1 cellular context compared by ENCODE assay signal in the genomic region with DNA sequence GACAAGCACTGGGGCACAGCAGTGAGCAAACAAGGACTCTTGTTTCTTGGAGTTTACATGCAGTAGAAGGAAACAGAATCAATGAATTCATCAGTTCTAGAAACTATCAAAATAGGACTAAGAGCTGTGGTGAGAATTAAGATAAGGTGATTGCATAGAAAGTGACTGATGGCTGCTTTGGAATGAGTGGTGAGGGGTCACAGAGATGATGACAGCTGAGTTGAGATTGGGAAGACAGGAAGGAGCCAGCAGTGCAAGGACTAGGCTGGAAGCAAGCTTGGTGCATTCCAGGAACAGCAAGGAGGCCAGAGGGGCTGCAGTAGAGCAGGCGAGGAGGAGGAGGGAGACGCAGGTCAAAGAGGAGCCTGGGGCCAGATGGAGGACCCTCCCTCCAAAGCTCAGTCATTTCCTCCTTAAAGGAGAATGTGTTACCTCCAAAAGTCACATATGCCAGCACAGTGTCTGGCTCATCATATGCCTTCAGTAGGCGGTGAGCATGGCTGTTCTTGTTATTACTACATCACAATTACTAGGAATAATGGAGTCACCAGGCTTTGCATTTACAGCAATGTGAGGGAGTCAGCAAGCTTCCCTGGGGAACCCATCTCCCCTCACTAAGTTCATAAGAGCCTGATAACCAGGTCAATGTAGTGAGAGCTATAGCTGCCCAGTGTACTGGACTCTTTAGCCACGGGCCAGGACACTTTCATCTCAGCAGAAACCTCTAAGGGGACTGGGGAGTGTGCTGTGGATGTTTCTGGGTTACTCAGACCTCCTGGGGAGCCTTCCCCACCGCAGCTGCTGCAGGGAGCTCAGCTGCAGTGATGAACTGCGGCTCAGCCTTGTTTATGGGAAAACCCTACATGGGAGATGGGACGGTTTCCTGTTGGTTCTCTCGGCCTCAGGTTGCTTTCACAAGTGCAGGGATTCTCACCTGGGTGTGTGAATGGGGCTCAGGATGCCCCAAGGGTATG.
A peak's percentile ranks its signal among the peaks of the same experiment; 100 is the strongest.
TF ChIP-seq lines count a peak whose summit lies in the region.

No MANE protein-coding gene starts in this region.

TF ChIP-seq in HepG2, 621 proteins besides CTCF, POLR2A, EP300 and RAD21 (continued from another document):
- TF ChIP-seq, protein P1, sequence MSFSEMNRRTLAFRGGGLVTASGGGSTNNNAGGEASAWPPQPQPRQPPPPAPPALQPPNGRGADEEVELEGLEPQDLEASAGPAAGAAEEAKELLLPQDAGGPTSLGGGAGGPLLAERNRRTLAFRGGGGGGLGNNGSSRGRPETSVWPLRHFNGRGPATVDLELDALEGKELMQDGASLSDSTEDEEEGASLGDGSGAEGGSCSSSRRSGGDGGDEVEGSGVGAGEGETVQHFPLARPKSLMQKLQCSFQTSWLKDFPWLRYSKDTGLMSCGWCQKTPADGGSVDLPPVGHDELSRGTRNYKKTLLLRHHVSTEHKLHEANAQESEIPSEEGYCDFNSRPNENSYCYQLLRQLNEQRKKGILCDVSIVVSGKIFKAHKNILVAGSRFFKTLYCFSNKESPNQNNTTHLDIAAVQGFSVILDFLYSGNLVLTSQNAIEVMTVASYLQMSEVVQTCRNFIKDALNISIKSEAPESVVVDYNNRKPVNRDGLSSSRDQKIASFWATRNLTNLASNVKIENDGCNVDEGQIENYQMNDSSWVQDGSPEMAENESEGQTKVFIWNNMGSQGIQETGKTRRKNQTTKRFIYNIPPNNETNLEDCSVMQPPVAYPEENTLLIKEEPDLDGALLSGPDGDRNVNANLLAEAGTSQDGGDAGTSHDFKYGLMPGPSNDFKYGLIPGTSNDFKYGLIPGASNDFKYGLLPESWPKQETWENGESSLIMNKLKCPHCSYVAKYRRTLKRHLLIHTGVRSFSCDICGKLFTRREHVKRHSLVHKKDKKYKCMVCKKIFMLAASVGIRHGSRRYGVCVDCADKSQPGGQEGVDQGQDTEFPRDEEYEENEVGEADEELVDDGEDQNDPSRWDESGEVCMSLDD (CRISPR knock-in tag; IDR thresholded peaks at IDR 0.05; ENCODE audit: borderline replicate concordance), result 0 out of 2 replicates have a peak, but pooled peaks have one; percentile 29
- TF ChIP-seq ZNF333 (CRISPR knock-in tag; IDR thresholded peaks at IDR 0.05; ENCODE audit: borderline replicate concordance), result peak; percentile 38; the same call in 1 of the 2 replicates
- TF ChIP-seq FOXA3 (CRISPR knock-in tag; IDR thresholded peaks at IDR 0.05), result no peak
- TF ChIP-seq, protein P2, sequence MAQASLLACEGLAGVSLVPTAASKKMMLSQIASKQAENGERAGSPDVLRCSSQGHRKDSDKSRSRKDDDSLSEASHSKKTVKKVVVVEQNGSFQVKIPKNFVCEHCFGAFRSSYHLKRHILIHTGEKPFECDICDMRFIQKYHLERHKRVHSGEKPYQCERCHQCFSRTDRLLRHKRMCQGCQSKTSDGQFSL (CRISPR knock-in tag; IDR thresholded peaks at IDR 0.05), result no peak
- TF ChIP-seq ZNF260 (CRISPR knock-in tag; IDR thresholded peaks at IDR 0.05; ENCODE audit: borderline replicate concordance, low read depth), result no peak
- no peak for TF ChIP-seq RFX5 (IDR thresholded peaks at IDR 0.05; ENCODE audit: low read depth, low read length)
- TF ChIP-seq, protein P3, sequence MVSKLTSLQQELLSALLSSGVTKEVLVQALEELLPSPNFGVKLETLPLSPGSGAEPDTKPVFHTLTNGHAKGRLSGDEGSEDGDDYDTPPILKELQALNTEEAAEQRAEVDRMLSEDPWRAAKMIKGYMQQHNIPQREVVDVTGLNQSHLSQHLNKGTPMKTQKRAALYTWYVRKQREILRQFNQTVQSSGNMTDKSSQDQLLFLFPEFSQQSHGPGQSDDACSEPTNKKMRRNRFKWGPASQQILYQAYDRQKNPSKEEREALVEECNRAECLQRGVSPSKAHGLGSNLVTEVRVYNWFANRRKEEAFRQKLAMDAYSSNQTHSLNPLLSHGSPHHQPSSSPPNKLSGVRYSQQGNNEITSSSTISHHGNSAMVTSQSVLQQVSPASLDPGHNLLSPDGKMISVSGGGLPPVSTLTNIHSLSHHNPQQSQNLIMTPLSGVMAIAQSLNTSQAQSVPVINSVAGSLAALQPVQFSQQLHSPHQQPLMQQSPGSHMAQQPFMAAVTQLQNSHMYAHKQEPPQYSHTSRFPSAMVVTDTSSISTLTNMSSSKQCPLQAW (CRISPR knock-in tag; IDR thresholded peaks at IDR 0.05), result no peak
- TF ChIP-seq, protein P4, sequence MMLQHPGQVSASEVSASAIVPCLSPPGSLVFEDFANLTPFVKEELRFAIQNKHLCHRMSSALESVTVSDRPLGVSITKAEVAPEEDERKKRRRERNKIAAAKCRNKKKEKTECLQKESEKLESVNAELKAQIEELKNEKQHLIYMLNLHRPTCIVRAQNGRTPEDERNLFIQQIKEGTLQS (CRISPR knock-in tag; IDR thresholded peaks at IDR 0.05), result no peak
- 0 out of 2 replicates have a peak, but pooled peaks have one; percentile 40 for TF ChIP-seq ZNF766 (CRISPR knock-in tag; IDR thresholded peaks at IDR 0.05; ENCODE audit: borderline replicate concordance)
- no peak for TF ChIP-seq FOXA1 (IDR thresholded peaks at IDR 0.05)
- 0 out of 2 replicates have a peak, but pooled peaks have one; percentile 0 for TF ChIP-seq FOXA1 (CRISPR knock-in tag; IDR thresholded peaks at IDR 0.05)
- TF ChIP-seq ZNF337 (CRISPR knock-in tag; IDR thresholded peaks at IDR 0.05; ENCODE audit: borderline replicate concordance, low read depth), result no peak
- TF ChIP-seq ZBTB8A (CRISPR knock-in tag; IDR thresholded peaks at IDR 0.05; ENCODE audit: borderline replicate concordance, low read depth), result no peak
- TF ChIP-seq JDP2 (CRISPR knock-in tag; IDR thresholded peaks at IDR 0.05; ENCODE audit: borderline replicate concordance), result no peak
- no peak for TF ChIP-seq RNF2 (conservative IDR thresholded peaks at IDR 0.05; ENCODE audit: low read depth)
- TF ChIP-seq SNAI1 (CRISPR knock-in tag; IDR thresholded peaks at IDR 0.05; ENCODE audit: borderline replicate concordance), result 0 out of 2 replicates have a peak, but pooled peaks have one; percentile 38
- TF ChIP-seq ZNF567 (CRISPR knock-in tag; IDR thresholded peaks at IDR 0.05; ENCODE audit: borderline replicate concordance), result no peak
- TF ChIP-seq ZNF879 (CRISPR knock-in tag; IDR thresholded peaks at IDR 0.05), result no peak
- no peak for TF ChIP-seq ZNF713 (CRISPR knock-in tag; IDR thresholded peaks at IDR 0.05)
- no peak for TF ChIP-seq SRSF1 (optimal IDR thresholded peaks at IDR 0.05; ENCODE audit: low read depth, low read length)
- 0 out of 2 replicates have a peak, but pooled peaks have one; percentile 9 for TF ChIP-seq TAF1 (CRISPR knock-in tag; IDR thresholded peaks at IDR 0.05)
- 0 out of 2 replicates have a peak, but pooled peaks have one; percentile 53 for TF ChIP-seq POLR2AphosphoS2 (IDR thresholded peaks at IDR 0.05; ENCODE audit: low read depth, low read length)
- no peak for TF ChIP-seq CC2D1A (CRISPR knock-in tag; IDR thresholded peaks at IDR 0.05)
- TF ChIP-seq POLR2G (IDR thresholded peaks at IDR 0.05; ENCODE audit: low read depth, low read length), result 0 out of 2 replicates have a peak, but pooled peaks have one; percentile 41
- TF ChIP-seq STAT5B (CRISPR knock-in tag; IDR thresholded peaks at IDR 0.05), result no peak
- no peak for TF ChIP-seq KDM3A (CRISPR knock-in tag; IDR thresholded peaks at IDR 0.05; ENCODE audit: low read depth)
- TF ChIP-seq, protein P5, sequence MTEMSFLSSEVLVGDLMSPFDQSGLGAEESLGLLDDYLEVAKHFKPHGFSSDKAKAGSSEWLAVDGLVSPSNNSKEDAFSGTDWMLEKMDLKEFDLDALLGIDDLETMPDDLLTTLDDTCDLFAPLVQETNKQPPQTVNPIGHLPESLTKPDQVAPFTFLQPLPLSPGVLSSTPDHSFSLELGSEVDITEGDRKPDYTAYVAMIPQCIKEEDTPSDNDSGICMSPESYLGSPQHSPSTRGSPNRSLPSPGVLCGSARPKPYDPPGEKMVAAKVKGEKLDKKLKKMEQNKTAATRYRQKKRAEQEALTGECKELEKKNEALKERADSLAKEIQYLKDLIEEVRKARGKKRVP (CRISPR knock-in tag; IDR thresholded peaks at IDR 0.05), result no peak
- TF ChIP-seq NFKB2 (CRISPR knock-in tag; IDR thresholded peaks at IDR 0.05; ENCODE audit: borderline replicate concordance), result no peak
- TF ChIP-seq U2AF2 (IDR thresholded peaks at IDR 0.05; ENCODE audit: low read depth, low read length), result no peak
- TF ChIP-seq SOX6 (IDR thresholded peaks at IDR 0.05), result no peak
- TF ChIP-seq SOX6 (CRISPR knock-in tag; IDR thresholded peaks at IDR 0.05), result no peak
- TF ChIP-seq ZZZ3 (CRISPR knock-in tag; IDR thresholded peaks at IDR 0.05; ENCODE audit: borderline replicate concordance), result no peak
- no peak for TF ChIP-seq KAT7 (CRISPR knock-in tag; IDR thresholded peaks at IDR 0.05; ENCODE audit: borderline replicate concordance)
- TF ChIP-seq, protein P6, sequence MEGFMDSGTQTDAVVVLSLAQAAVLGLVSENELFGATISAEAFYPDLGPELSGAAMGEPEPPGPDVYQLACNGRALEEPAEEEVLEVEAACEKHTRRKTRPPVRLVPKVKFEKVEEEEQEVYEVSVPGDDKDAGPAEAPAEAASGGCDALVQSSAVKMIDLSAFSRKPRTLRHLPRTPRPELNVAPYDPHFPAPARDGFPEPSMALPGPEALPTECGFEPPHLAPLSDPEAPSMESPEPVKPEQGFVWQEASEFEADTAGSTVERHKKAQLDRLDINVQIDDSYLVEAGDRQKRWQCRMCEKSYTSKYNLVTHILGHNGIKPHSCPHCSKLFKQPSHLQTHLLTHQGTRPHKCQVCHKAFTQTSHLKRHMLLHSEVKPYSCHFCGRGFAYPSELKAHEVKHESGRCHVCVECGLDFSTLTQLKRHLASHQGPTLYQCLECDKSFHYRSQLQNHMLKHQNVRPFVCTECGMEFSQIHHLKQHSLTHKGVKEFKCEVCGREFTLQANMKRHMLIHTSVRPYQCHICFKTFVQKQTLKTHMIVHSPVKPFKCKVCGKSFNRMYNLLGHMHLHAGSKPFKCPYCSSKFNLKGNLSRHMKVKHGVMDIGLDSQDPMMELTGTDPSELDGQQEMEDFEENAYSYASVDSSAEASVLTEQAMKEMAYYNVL (CRISPR knock-in tag; IDR thresholded peaks at IDR 0.05; ENCODE audit: borderline replicate concordance), result no peak
- no peak for TF ChIP-seq CHCHD3 (CRISPR knock-in tag; IDR thresholded peaks at IDR 0.05)
TF ChIP-seq in HepG2: peak in this region for 20.
